ENCODE assay signal across 10 cellular contexts in genomic region chr1:102550729-102551384, GRCh38.
DNase-seq lines count a peak whose midpoint lies in the region; ATAC-seq and TF ChIP-seq lines count a peak whose summit lies in the region.
"Had no signal": no experiment of that assay in that cellular context is flagged by ENCODE, and none has a peak within 500 bp of the region (broad histone marks: within the 10 kb centered on the region; RNA-seq: fewer than 3 reads in every experiment).

No MANE protein-coding gene starts in this region.

- H3K27ac ChIP-seq in AG04450 (ENCODE audit: low read depth, low read length): no peak overlapping the region
- H3K27ac ChIP-seq: upper lobe of left lung had no signal

- ATAC-seq in HG02970 (IDR thresholded peaks at IDR 0.05; ENCODE audit: low FRiP score, unreplicated experiment): no peak
- no peak for ATAC-seq in GM19324 (IDR thresholded peaks at IDR 0.05; ENCODE audit: low FRiP score, unreplicated experiment)

- no peaks in the 10 kb centered on the region for H3K27me3 ChIP-seq in AG04450 (ENCODE audit: control insufficient read depth, insufficient read depth, low read length)
- H3K27me3 ChIP-seq: upper lobe of left lung had no signal

- H3K9me3 ChIP-seq in AG04450 (ENCODE audit: control insufficient read depth, insufficient read depth, low read length): peaks cover 10% of the 10 kb centered on the region

- POLR2A ChIA-PET in AG04450 (lab: Yijun Ruan, JAX): no interaction called here

- H3K4me3 ChIP-seq in AG04450 (ENCODE audit: low read depth, low read length) (no peak overlapping the region), epithelial cell of esophagus (ENCODE audit: low read length) (no peak overlapping the region)
- H3K4me3 ChIP-seq: upper lobe of left lung had no signal

- TF ChIP-seq CTCF in AG04450 (IDR thresholded peaks at IDR 0.05; ENCODE audit: low read depth, low read length): peak; percentile 35
- peak; percentile 62; the same call in 1 of the 2 replicates for TF ChIP-seq CTCF in GM12874 (IDR thresholded peaks at IDR 0.05; ENCODE audit: insufficient read depth, low read depth, low read length)
- peak; percentile 54 for TF ChIP-seq CTCF in epithelial cell of esophagus (IDR thresholded peaks at IDR 0.05; ENCODE audit: insufficient read depth, low read depth, low read length, missing control alignments)

- DNase-seq in AG04450 (ENCODE audit: low read depth, low spot score) (no peak), NAMALWA (ENCODE audit: low spot score) (peak; percentile 84), epithelial cell of esophagus (ENCODE audit: low read depth) (peak; percentile 48), GM19240 (ENCODE audit: insufficient read length, low spot score) (no peak), germinal center (ENCODE audit: low spot score) (no peak)
- DNase-seq: naive B cell had no signal

- CTCF ChIA-PET in AG04450 (lab: Charles Lee): interaction anchor here (0.6 to 1.2 kb wide), 3 partner anchors 415 to 481 kb away, joined by 3 to 9 read pairs (median 3); no protein-coding TSS in a partner anchor

Comparison
In these comparisons a context has a peak if more than half of its experiments do, and no peak if none do; other contexts are left out.
1. DNase-seq: peak in NAMALWA (single experiment) and epithelial cell of esophagus (single experiment); none in AG04450 (single experiment), GM19240 (single experiment) and germinal center (single experiment).
2. Peak in every context shown above with its lines, with median percentiles within 50 percentile points of each other: CTCF ChIP-seq.